ENCODE assay signal across 19 cellular contexts in genomic region chr2:175001546-175001945, GRCh38. TPM values are rescaled to one million over a fixed set of nuclear protein-coding genes. Genes with fewer than 3 reads are reported as not detected.
DNase-seq lines count a peak whose midpoint lies in the region; TF ChIP-seq lines count a peak whose summit lies in the region.
"Had no signal": no experiment of that assay in that cellular context is flagged by ENCODE, and none has a peak within 500 bp of the region (broad histone marks: within the 10 kb centered on the region; RNA-seq: fewer than 3 reads in every experiment).

No MANE protein-coding gene starts in this region.

- no peaks in the 10 kb centered on the region for H3K36me3 ChIP-seq in endodermal cell (ENCODE audit: control insufficient read depth, insufficient read depth, low read length)
- H3K36me3 ChIP-seq: HAP-1, Peyer's patch had no signal

- H3K36me3 Mint-ChIP-seq in mesothelial cell of epicardium (no peaks in the 10 kb centered on the region), endodermal cell (ENCODE audit: low read depth) (no peaks in the 10 kb centered on the region)

- no peaks in the 10 kb centered on the region for H3K9me3 ChIP-seq in endodermal cell (ENCODE audit: control insufficient read depth, low read length)
- H3K9me3 ChIP-seq: HAP-1, Peyer's patch had no signal

- WGBS in endodermal cell (ENCODE audit: insufficient coverage in 1 of 2, insufficient read length in 1 of 2), 2 experiments = 90 to 100% methylated on average over 3 to 4 of the region's 4 CpGs

- H3K9me3 Mint-ChIP-seq in mesothelial cell of epicardium (no peaks in the 10 kb centered on the region), endodermal cell (no peaks in the 10 kb centered on the region)

- H3K27ac ChIP-seq in endodermal cell (ENCODE audit: low read depth, low read length) = no peak overlapping the region
- H3K27ac ChIP-seq: Peyer's patch had no signal

- H3K4me3 Mint-ChIP-seq in mesothelial cell of epicardium = no peak overlapping the region
- H3K4me3 Mint-ChIP-seq in endodermal cell = no peak overlapping the region

- H3K27me3 Mint-ChIP-seq in mesothelial cell of epicardium (ENCODE audit: low read depth) (no peaks in the 10 kb centered on the region), endodermal cell (ENCODE audit: insufficient read depth) (no peaks in the 10 kb centered on the region)

- H3K27ac Mint-ChIP-seq in mesothelial cell of epicardium = peak overlapping the region; percentile 93
- H3K27ac Mint-ChIP-seq in endodermal cell = no peak overlapping the region

- H3K4me1 Mint-ChIP-seq in mesothelial cell of epicardium (peaks cover 61% of the 10 kb centered on the region), endodermal cell (peaks cover 19% of the 10 kb centered on the region)

- H3K9ac ChIP-seq in endodermal cell (ENCODE audit: extremely low read depth, low read length, poor library complexity, severe bottlenecking) = no peak overlapping the region

- DNase-seq in A172 (ENCODE audit: low spot score) (peak; percentile 9), M059J (ENCODE audit: low read depth) (peak; percentile 25), NCI-H446 (lab: John Stamatoyannopoulos, UW) (peak; percentile 25 to 64), mesothelial cell of epicardium (ENCODE audit: low spot score in 2 of 2, unreplicated experiment in 2 of 2) (no peak), endodermal cell (no peak), NCI-H2081 treated with DMSO at 0.1 percent for 48 hours (lab: John Stamatoyannopoulos, UW) (no peak), NAMALWA (ENCODE audit: low spot score) (no peak), NCI-H1417 treated with DMSO at 0.1 percent for 48 hours (lab: John Stamatoyannopoulos, UW) (no peak)
- DNase-seq: ACHN, AML-193, COR-L47, IMR-90, Karpas-422, MM.1S, NCI-H1436 treated with DMSO at 0.1 percent for 48 hours, Peyer's patch, SHP77 treated with DMSO at 0.1 percent for 48 hours had no signal

- H3K4me3 ChIP-seq in endodermal cell (ENCODE audit: low read length) = no peak overlapping the region
- H3K4me3 ChIP-seq: HAP-1, Peyer's patch had no signal

- TF ChIP-seq CTCF in mesothelial cell of epicardium (IDR thresholded peaks at IDR 0.05; ENCODE audit: unreplicated experiment) (no peak), endodermal cell (conservative IDR thresholded peaks at IDR 0.05) (no peak)

- peaks cover 8% of the 10 kb centered on the region for H3K4me1 ChIP-seq in endodermal cell (ENCODE audit: control insufficient read depth, insufficient read depth, low read length)

- H3K27me3 ChIP-seq in endodermal cell (ENCODE audit: control insufficient read depth, insufficient read depth, low read length, poor library complexity, severe bottlenecking) = no peaks in the 10 kb centered on the region
- H3K27me3 ChIP-seq: Peyer's patch had no signal

RNA-seq across cellular contexts. Expression of gene CHN1, which starts 3.6 kb away (rescaled TPM):
- total RNA-seq in A172 (2014; rRNA removed; shearing (Covaris generic)) = 41.3 and 42.5 TPM in 2 replicates
- 11.0 and 12.7 TPM in 2 replicates for total RNA-seq in M059J (2014; rRNA removed; shearing (Covaris generic))
- total RNA-seq in mesothelial cell of epicardium = 32.7 to 34.4 TPM (median 33.9 TPM) in 3 replicates
- 10 to 100 TPM; 24.3 to 28.8 TPM for total RNA-seq in endodermal cell
- polyA plus RNA-seq in endodermal cell (2013, experiment 1 of 2) = 55.1 TPM
- 46.6 TPM for polyA plus RNA-seq in endodermal cell (2013, experiment 2 of 2)
- total RNA-seq: HT-29 had no signal

Comparison
In these comparisons a context has a peak if more than half of its experiments do, and no peak if none do; other contexts are left out.
1. DNase-seq: peak in A172 (single experiment), M059J (single experiment) and NCI-H446 (2 of 2); none in mesothelial cell of epicardium (0 of 2), endodermal cell (single experiment), NCI-H2081 treated with DMSO at 0.1 percent for 48 hours (single experiment), NAMALWA (single experiment) and NCI-H1417 treated with DMSO at 0.1 percent for 48 hours (single experiment).